8 cellular contexts compared by ENCODE assay signal in the genomic region with DNA sequence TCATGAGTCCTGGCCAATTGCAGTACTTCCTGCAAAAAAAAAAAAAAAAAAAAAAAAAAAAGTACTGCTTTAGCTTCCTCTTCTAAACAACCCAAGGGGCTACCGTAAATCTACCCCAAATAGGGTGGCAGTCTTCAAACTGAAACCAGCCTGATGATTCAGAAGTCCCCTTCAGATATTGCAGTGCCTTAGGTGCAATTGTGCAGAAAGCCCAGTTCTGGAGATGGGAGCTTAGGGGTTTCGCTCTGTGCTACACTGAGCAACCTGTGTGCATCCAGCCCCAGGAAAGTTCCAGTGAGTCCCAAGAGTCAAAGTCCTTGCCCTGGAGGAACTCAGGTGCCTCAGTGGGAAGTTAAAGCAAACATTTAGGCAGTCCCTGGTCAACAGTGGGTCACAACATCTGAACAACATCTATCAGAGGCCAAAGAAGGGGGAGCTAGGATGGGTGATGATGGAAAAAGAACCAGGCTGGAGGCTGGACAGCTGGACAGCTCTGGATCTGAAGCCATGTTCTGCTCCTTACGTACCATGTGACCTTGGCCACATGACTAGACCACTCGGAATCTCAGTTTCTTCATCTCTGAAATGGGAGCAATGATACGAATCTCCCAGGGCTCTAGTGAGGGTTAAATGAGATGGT. TPM values are rescaled to one million over a fixed set of nuclear protein-coding genes. Genes with fewer than 3 reads are reported as not detected.
DNase-seq lines count a peak whose midpoint lies in the region; ATAC-seq lines count a peak whose summit lies in the region.

No MANE protein-coding gene starts in this region.

- CTCF ChIA-PET in activated CD8-positive, alpha-beta T cell treated with anti-CD3 and anti-CD28 coated beads, Interleukin-2, amount 10 ng/mL, durations not matched to agents 7 days and 5 days (lab: Charles Lee), result interaction anchor here (2.7 kb wide), 1 partner anchor 48 kb away, joined by 6 read pairs; no protein-coding TSS in a partner anchor

- H3K27ac Mint-ChIP-seq in activated CD8-positive, alpha-beta T cell treated with anti-CD3 and anti-CD28 coated beads, Interleukin-2, amount 10 ng/mL, durations not matched to agents 7 days and 5 days, result peak overlapping the region; percentile 85
- H3K27ac Mint-ChIP-seq in stimulated activated naive B cell treated with anti-CD40 and anti-IgM and Interleukin-4, amounts not matched to agents 10 μg/mL and 1 μg/mL and 100 μg/mL, for 72 hours, result peak overlapping the region; percentile 96

- ATAC-seq in HG03575 (IDR thresholded peaks at IDR 0.05; ENCODE audit: extremely low read depth, insufficient number of reproducible peaks, low FRiP score, unreplicated experiment), result peak; percentile 28
- ATAC-seq in activated CD8-positive, alpha-beta T cell treated with anti-CD3 and anti-CD28 coated beads, Interleukin-2, amount 10 ng/mL, durations not matched to agents 7 days and 5 days, result no peak
- ATAC-seq in stimulated activated naive B cell treated with anti-CD40 and anti-IgM and Interleukin-4, amounts not matched to agents 10 μg/mL and 1 μg/mL and 100 μg/mL, for 72 hours (replicated peaks), result peak; percentile 53 to 65
- ATAC-seq in GM21529 (IDR thresholded peaks at IDR 0.05; ENCODE audit: unreplicated experiment), result no peak
- ATAC-seq in HG02970 (IDR thresholded peaks at IDR 0.05; ENCODE audit: low FRiP score, unreplicated experiment), result no peak

- no peaks in the 10 kb centered on the region for H3K36me3 Mint-ChIP-seq in activated CD8-positive, alpha-beta T cell treated with anti-CD3 and anti-CD28 coated beads, Interleukin-2, amount 10 ng/mL, durations not matched to agents 7 days and 5 days (ENCODE audit: low read depth)
- no peaks in the 10 kb centered on the region for H3K36me3 Mint-ChIP-seq in stimulated activated naive B cell treated with anti-CD40 and anti-IgM and Interleukin-4, amounts not matched to agents 10 μg/mL and 1 μg/mL and 100 μg/mL, for 72 hours

- H3K4me1 Mint-ChIP-seq in activated CD8-positive, alpha-beta T cell treated with anti-CD3 and anti-CD28 coated beads, Interleukin-2, amount 10 ng/mL, durations not matched to agents 7 days and 5 days (ENCODE audit: low read depth), result peaks cover 73% of the 10 kb centered on the region
- H3K4me1 Mint-ChIP-seq in stimulated activated naive B cell treated with anti-CD40 and anti-IgM and Interleukin-4, amounts not matched to agents 10 μg/mL and 1 μg/mL and 100 μg/mL, for 72 hours, result peaks cover 74 to 95% of the 10 kb centered on the region in 2 donors

- no peaks in the 10 kb centered on the region for H3K9me3 Mint-ChIP-seq in activated CD8-positive, alpha-beta T cell treated with anti-CD3 and anti-CD28 coated beads, Interleukin-2, amount 10 ng/mL, durations not matched to agents 7 days and 5 days (ENCODE audit: insufficient read depth)
- H3K9me3 Mint-ChIP-seq in stimulated activated naive B cell treated with anti-CD40 and anti-IgM and Interleukin-4, amounts not matched to agents 10 μg/mL and 1 μg/mL and 100 μg/mL, for 72 hours, result no peaks in the 10 kb centered on the region

- peak overlapping the region; percentile 15 for H3K4me3 Mint-ChIP-seq in activated CD8-positive, alpha-beta T cell treated with anti-CD3 and anti-CD28 coated beads, Interleukin-2, amount 10 ng/mL, durations not matched to agents 7 days and 5 days
- peak overlapping the region; percentile 60 to 63 for H3K4me3 Mint-ChIP-seq in stimulated activated naive B cell treated with anti-CD40 and anti-IgM and Interleukin-4, amounts not matched to agents 10 μg/mL and 1 μg/mL and 100 μg/mL, for 72 hours

- peaks cover 24% of the 10 kb centered on the region for H3K27me3 Mint-ChIP-seq in activated CD8-positive, alpha-beta T cell treated with anti-CD3 and anti-CD28 coated beads, Interleukin-2, amount 10 ng/mL, durations not matched to agents 7 days and 5 days (ENCODE audit: low read depth)
- no peaks in the 10 kb centered on the region for H3K27me3 Mint-ChIP-seq in stimulated activated naive B cell treated with anti-CD40 and anti-IgM and Interleukin-4, amounts not matched to agents 10 μg/mL and 1 μg/mL and 100 μg/mL, for 72 hours

- POLR2A ChIA-PET in activated CD8-positive, alpha-beta T cell treated with anti-CD3 and anti-CD28 coated beads, Interleukin-2, amount 10 ng/mL, durations not matched to agents 7 days and 5 days (lab: Charles Lee), result interaction anchor here (0.8 to 2.0 kb wide), 5 partner anchors 8 to 126 kb away, joined by 3 to 11 read pairs (median 5); a partner anchor contains a TSS

- peak; percentile 20 for DNase-seq in activated CD4-positive, alpha-beta T cell treated with anti-CD3 and anti-CD28 coated beads for 48 hours
- DNase-seq in activated CD4-positive, alpha-beta T cell treated with anti-CD3 and anti-CD28 coated beads for 4 hours, result no peak
- no peak for DNase-seq in activated CD8-positive, alpha-beta T cell treated with anti-CD3 and anti-CD28 coated beads, Interleukin-2, amount 10 ng/mL, durations not matched to agents 7 days and 5 days
- peak; percentile 71 for DNase-seq in stimulated activated naive B cell treated with anti-CD40 and anti-IgM and Interleukin-4, amounts not matched to agents 10 μg/mL and 1 μg/mL and 100 μg/mL, for 72 hours
- DNase-seq in LoVo (ENCODE audit: low spot score), result no peak

RNA-seq across cellular contexts. Expression of a gene that starts 6.7 kb away (rescaled TPM):
- total RNA-seq in activated CD8-positive, alpha-beta T cell treated with anti-CD3 and anti-CD28 coated beads, Interleukin-2, amount 10 ng/mL, durations not matched to agents 7 days and 5 days, result 10 to 100 TPM; 23.3 to 23.6 TPM

RNA-seq across cellular contexts. Expression of a gene that starts 51.7 kb away (rescaled TPM):
- not detected for total RNA-seq in activated CD8-positive, alpha-beta T cell treated with anti-CD3 and anti-CD28 coated beads, Interleukin-2, amount 10 ng/mL, durations not matched to agents 7 days and 5 days

Comparison
In these comparisons a context has a peak if more than half of its experiments do, and no peak if none do; other contexts are left out.
1. DNase-seq: peak in activated CD4-positive, alpha-beta T cell treated with anti-CD3 and anti-CD28 coated beads for 48 hours (single experiment) and stimulated activated naive B cell treated with anti-CD40 and anti-IgM and Interleukin-4, amounts not matched to agents 10 μg/mL and 1 μg/mL and 100 μg/mL, for 72 hours (single experiment); none in activated CD4-positive, alpha-beta T cell treated with anti-CD3 and anti-CD28 coated beads for 4 hours (0 of 2), activated CD8-positive, alpha-beta T cell treated with anti-CD3 and anti-CD28 coated beads, Interleukin-2, amount 10 ng/mL, durations not matched to agents 7 days and 5 days (single experiment) and LoVo (single experiment).
2. ATAC-seq: peak in HG03575 (single experiment) and stimulated activated naive B cell treated with anti-CD40 and anti-IgM and Interleukin-4, amounts not matched to agents 10 μg/mL and 1 μg/mL and 100 μg/mL, for 72 hours (2 of 2); none in activated CD8-positive, alpha-beta T cell treated with anti-CD3 and anti-CD28 coated beads, Interleukin-2, amount 10 ng/mL, durations not matched to agents 7 days and 5 days (single experiment), GM21529 (single experiment) and HG02970 (single experiment).